12 cellular contexts compared by ENCODE assay signal in genomic region chr13:73738626-73739025, GRCh38.
A peak's percentile ranks its signal among the peaks of the same experiment; 100 is the strongest.
DNase-seq lines count a peak whose midpoint lies in the region; TF ChIP-seq lines count a peak whose summit lies in the region.
"Had no signal": no experiment of that assay in that cellular context is flagged by ENCODE, and none has a peak within 500 bp of the region (broad histone marks: within the 10 kb centered on the region; RNA-seq: fewer than 3 reads in every experiment).

No MANE protein-coding gene starts in this region.

- H3K9me3 ChIP-seq in PC-9 (ENCODE audit: insufficient read depth, low read depth) = no peaks in the 10 kb centered on the region
- H3K9me3 ChIP-seq in suprapubic skin = no peaks in the 10 kb centered on the region

- TF ChIP-seq POLR2A in suprapubic skin (IDR thresholded peaks at IDR 0.05) = no peak

- CTCF ChIA-PET in PC-9 (lab: Charles Lee) = no interaction called here

- H2BK120ac ChIP-seq in mesendoderm (ENCODE audit: low read depth, low read length) = no peak overlapping the region

- no peak overlapping the region for H3K27ac ChIP-seq in PC-9
- H3K27ac ChIP-seq in mesendoderm (ENCODE audit: low read depth, low read length) = no peak overlapping the region
- H3K27ac ChIP-seq in coronary artery = no peak overlapping the region
- no peak overlapping the region for H3K27ac ChIP-seq in suprapubic skin

- no peak overlapping the region for H3K18ac ChIP-seq in mesendoderm (ENCODE audit: low read length)

- peak overlapping the region; percentile 28 for H4K8ac ChIP-seq in mesendoderm (ENCODE audit: low read depth, low read length)

- intact Hi-C loops in PC-9 (cut with micrococcal nuclease; ENCODE audit: unreplicated experiment) = no loop called here

- no peak overlapping the region for H4K5ac ChIP-seq in mesendoderm (ENCODE audit: low read length)

- H3K79me2 ChIP-seq in PC-9 (ENCODE audit: low read depth) (no peaks in the 10 kb centered on the region), mesendoderm (ENCODE audit: control insufficient read depth, insufficient read depth, low read length) (no peaks in the 10 kb centered on the region)

- H2BK15ac ChIP-seq in mesendoderm (replicated peaks; ENCODE audit: low read depth) = no peak overlapping the region

- no peaks in the 10 kb centered on the region for H3K4me1 ChIP-seq in PC-9 (replicated peaks; ENCODE audit: insufficient read depth)
- peaks cover 7% of the 10 kb centered on the region for H3K4me1 ChIP-seq in mesendoderm (ENCODE audit: control insufficient read depth, low read depth, low read length)
- no peaks in the 10 kb centered on the region for H3K4me1 ChIP-seq in suprapubic skin

- POLR2A ChIA-PET in PC-9 (lab: Charles Lee; ENCODE audit: unreplicated experiment) = no interaction called here

- no peak overlapping the region for H3K9ac ChIP-seq in mesendoderm (ENCODE audit: low read length)

- H3K27me3 ChIP-seq in PC-9 (ENCODE audit: insufficient read depth, low read depth) (no peaks in the 10 kb centered on the region), mesendoderm (ENCODE audit: insufficient read depth, low read length, poor library complexity) (no peaks in the 10 kb centered on the region), suprapubic skin (no peaks in the 10 kb centered on the region)

- no peak overlapping the region for H3K23ac ChIP-seq in mesendoderm (ENCODE audit: low read length)

- no peaks in the 10 kb centered on the region for H3K9me2 ChIP-seq in PC-9 (ENCODE audit: insufficient read depth)

- H2AFZ ChIP-seq in PC-9 = peak overlapping the region; percentile 8; the same call in 1 of the 2 replicates

- no peak for TF ChIP-seq EP300 in suprapubic skin (IDR thresholded peaks at IDR 0.05)

- no peak overlapping the region for H3K4me3 ChIP-seq in PC-9
- no peak overlapping the region for H3K4me3 ChIP-seq in mesendoderm (ENCODE audit: low read length)
- no peak overlapping the region for H3K4me3 ChIP-seq in coronary artery
- H3K4me3 ChIP-seq in suprapubic skin = no peak overlapping the region

- no peaks in the 10 kb centered on the region for H3K79me1 ChIP-seq in mesendoderm (ENCODE audit: low read length)

- no peaks in the 10 kb centered on the region for H3F3A ChIP-seq in PC-9 (ENCODE audit: insufficient read depth, low read depth)

- H3K56ac ChIP-seq in mesendoderm (ENCODE audit: low read length) = no peak overlapping the region

- H4K20me1 ChIP-seq in PC-9 (ENCODE audit: insufficient read depth) = no peaks in the 10 kb centered on the region

- peak; percentile 35 for DNase-seq in NCI-H82 (lab: John Stamatoyannopoulos, UW)
- no peak for DNase-seq in NCI-H82 treated with DMSO at 0.1 percent for 48 hours (lab: John Stamatoyannopoulos, UW; ENCODE audit: unreplicated experiment)
- DNase-seq in PC-9 = no peak
- no peak for DNase-seq in mesendoderm
- no peak for DNase-seq in coronary artery (ENCODE audit: low spot score)
- no peak for DNase-seq in OCI-M1 (lab: John Stamatoyannopoulos, UW)
- no peak for DNase-seq in suprapubic skin (ENCODE audit: low spot score in 2 of 2)
- DNase-seq: 8988T; C1 segment of cervical spinal cord; CD4-positive, alpha-beta T cell; DND-41; GDM1 had no signal

- TF ChIP-seq CTCF in PC-9 (conservative IDR thresholded peaks at IDR 0.05) = no peak
- no peak for TF ChIP-seq CTCF in coronary artery (IDR thresholded peaks at IDR 0.05)
- TF ChIP-seq CTCF in suprapubic skin (IDR thresholded peaks at IDR 0.05) = no peak

- H3K36me3 ChIP-seq in PC-9 (ENCODE audit: low read depth) (no peaks in the 10 kb centered on the region), mesendoderm (ENCODE audit: control insufficient read depth, insufficient read depth, low read length) (no peaks in the 10 kb centered on the region), suprapubic skin (no peaks in the 10 kb centered on the region)

- H2BK5ac ChIP-seq in mesendoderm (ENCODE audit: low read length) = no peak overlapping the region

- WGBS in mesendoderm (ENCODE audit: extremely low coverage, insufficient coverage, low lambda C conversion rate) = no CpG with 5 or more reads among the region's 5 CpGs
- WGBS in suprapubic skin = 97% methylated on average over 5 of the region's 5 CpGs

- BruUV-seq in PC-9 (replicated peaks; lab: Mats Ljungman, UMichigan) = no TSS peak

- no peak overlapping the region for H3K4ac ChIP-seq in mesendoderm (ENCODE audit: low read depth, low read length)

- H2AK5ac ChIP-seq in mesendoderm (ENCODE audit: low read length) = no peak overlapping the region

- H3K4me2 ChIP-seq in PC-9 (no peak overlapping the region), mesendoderm (ENCODE audit: low read length) (no peak overlapping the region)
